Comparison of ENCODE assay signal across 22 cellular contexts in the genomic region with DNA sequence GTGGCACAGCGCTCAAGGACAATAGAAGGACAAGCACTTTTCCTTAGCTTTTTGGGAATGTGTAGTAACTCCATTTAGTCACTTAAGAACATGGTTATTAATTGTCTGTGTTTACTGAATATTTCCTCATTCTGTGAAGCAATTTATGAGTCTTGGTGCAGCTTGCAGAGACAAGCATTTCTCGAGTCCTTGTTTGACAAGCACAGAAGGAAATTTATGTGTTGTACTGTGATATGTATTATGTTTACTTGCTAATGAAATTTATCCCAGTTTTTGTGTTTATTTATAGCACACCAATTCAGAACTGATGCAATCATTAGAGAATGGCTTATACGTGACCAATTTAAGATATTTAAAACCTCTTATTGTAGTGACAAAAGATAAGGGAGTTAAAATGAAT.
"Had no signal": no experiment of that assay in that cellular context is flagged by ENCODE, and none has a peak within 500 bp of the region (broad histone marks: within the 10 kb centered on the region; RNA-seq: fewer than 3 reads in every experiment).

No MANE protein-coding gene starts in this region.

- H3K4me3 ChIP-seq: MG63, SJSA1, SK-N-MC had no signal

- H3K36me3 ChIP-seq: MG63, SJSA1 had no signal

- H3K9me3 ChIP-seq: MG63, SJSA1 had no signal

- DNase-seq: IMR-90, Karpas-422, KG1, MG63, NCI-H1092, NCI-H1105 treated with DMSO at 0.1 percent for 48 hours, NCI-H1436, NCI-H187 treated with DMSO at 0.1 percent for 48 hours, NCI-H2029 treated with DMSO at 0.1 percent for 48 hours, NCI-H2171, NCI-H226, NCI-H446, NCI-H510A, NCI-H524 treated with DMSO at 0.1 percent for 48 hours, NCI-H69, NCI-H774, Right ventricle myocardium superior, RPMI8226, SIG-M5 had no signal

- H3K27me3 ChIP-seq: MG63, SJSA1 had no signal

- H3K4me1 ChIP-seq: SJSA1 had no signal

- ATAC-seq: HepG2 had no signal

- H3K27ac ChIP-seq: SJSA1, SK-N-MC had no signal
